Comparison of ENCODE assay signal across 1 cellular context in the genomic region with DNA sequence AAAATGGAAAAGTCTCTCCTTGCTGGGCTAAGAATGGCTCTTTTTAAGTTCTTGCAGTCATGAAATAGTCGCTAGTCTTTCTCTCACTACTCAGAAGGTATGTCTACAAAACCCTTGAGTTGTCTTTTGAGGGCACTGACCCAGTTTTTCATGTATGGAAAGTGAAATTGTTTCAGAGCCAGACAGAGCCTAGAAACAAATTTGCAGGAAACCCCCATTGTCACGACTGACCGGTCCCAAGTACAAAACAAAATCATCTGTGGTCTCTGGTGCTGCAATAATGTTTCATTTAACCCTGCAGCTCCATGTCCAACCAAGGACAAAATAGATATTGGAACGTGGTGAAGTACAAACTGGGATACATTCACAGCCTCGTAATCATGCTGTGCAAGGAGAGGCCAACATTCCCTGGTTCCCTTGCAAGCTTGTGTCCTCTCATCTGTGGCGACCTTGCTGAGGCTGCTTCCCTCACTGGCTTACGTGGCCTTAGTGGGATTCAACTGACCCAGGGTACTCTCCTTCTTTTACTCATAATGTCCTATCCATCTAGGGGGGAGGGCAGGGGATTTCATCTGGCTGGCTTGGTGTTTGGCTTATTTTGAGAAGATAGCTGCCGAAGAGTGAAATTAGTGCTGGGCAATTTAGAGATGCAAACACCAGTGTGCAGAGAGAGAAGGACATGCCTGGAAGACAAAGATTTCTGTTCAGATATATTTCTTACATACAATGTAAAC.
TF ChIP-seq lines count a peak whose summit lies in the region.

No MANE protein-coding gene starts in this region.

TF ChIP-seq in K562, 482 proteins besides CTCF, POLR2A, EP300 and RAD21 (continued from another document):
- TF ChIP-seq SMAD3 (CRISPR knock-in tag; conservative IDR thresholded peaks at IDR 0.05) = no peak
- TF ChIP-seq ZNF75A (CRISPR knock-in tag; IDR thresholded peaks at IDR 0.05) = no peak
- no peak for TF ChIP-seq HMGN3 (IDR thresholded peaks at IDR 0.05; ENCODE audit: borderline replicate concordance, extremely low read depth, insufficient read length, low read depth, low read length)
- TF ChIP-seq, protein P1, sequence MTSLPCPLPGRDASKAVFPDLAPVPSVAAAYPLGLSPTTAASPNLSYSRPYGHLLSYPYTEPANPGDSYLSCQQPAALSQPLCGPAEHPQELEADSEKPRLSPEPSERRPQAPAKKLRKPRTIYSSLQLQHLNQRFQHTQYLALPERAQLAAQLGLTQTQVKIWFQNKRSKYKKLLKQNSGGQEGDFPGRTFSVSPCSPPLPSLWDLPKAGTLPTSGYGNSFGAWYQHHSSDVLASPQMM (CRISPR knock-in tag; IDR thresholded peaks at IDR 0.05) = no peak
- no peak for TF ChIP-seq SAP30 (IDR thresholded peaks at IDR 0.05; ENCODE audit: borderline replicate concordance, insufficient read depth, low read depth, low read length, poor library complexity, severe bottlenecking)
- TF ChIP-seq, protein P2, sequence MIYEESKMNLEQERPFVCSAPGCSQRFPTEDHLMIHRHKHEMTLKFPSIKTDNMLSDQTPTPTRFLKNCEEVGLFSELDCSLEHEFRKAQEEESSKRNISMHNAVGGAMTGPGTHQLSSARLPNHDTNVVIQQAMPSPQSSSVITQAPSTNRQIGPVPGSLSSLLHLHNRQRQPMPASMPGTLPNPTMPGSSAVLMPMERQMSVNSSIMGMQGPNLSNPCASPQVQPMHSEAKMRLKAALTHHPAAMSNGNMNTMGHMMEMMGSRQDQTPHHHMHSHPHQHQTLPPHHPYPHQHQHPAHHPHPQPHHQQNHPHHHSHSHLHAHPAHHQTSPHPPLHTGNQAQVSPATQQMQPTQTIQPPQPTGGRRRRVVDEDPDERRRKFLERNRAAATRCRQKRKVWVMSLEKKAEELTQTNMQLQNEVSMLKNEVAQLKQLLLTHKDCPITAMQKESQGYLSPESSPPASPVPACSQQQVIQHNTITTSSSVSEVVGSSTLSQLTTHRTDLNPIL (CRISPR knock-in tag; IDR thresholded peaks at IDR 0.05) = no peak
- TF ChIP-seq PPARD (CRISPR knock-in tag; IDR thresholded peaks at IDR 0.05) = no peak
TF ChIP-seq in K562: peak in this region for 0.
